ENCODE assay signal across 9 cellular contexts in genomic region chr18:56789004-56789888, GRCh38.
DNase-seq lines count a peak whose midpoint lies in the region; ATAC-seq, FAIRE-seq and TF ChIP-seq lines count a peak whose summit lies in the region.
"Had no signal": no experiment of that assay in that cellular context is flagged by ENCODE, and none has a peak within 500 bp of the region (broad histone marks: within the 10 kb centered on the region; RNA-seq: fewer than 3 reads in every experiment).

No MANE protein-coding gene starts in this region.

- no peaks in the 10 kb centered on the region for H4K20me1 ChIP-seq in DND-41 (ENCODE audit: insufficient read depth, low read length)

- H3K4me2 ChIP-seq in DND-41 (ENCODE audit: insufficient read depth, low read length): no peak overlapping the region

- peak; percentile 58 for TF ChIP-seq CTCF in DND-41 (IDR thresholded peaks at IDR 0.05; ENCODE audit: borderline replicate concordance, extremely low read depth, low read length, poor library complexity, severe bottlenecking)

- H3K27me3 ChIP-seq in DND-41 (ENCODE audit: insufficient read depth, low read length, poor library complexity): no peaks in the 10 kb centered on the region

- no peaks in the 10 kb centered on the region for H3K9me3 ChIP-seq in DND-41 (ENCODE audit: insufficient read depth, low read length, severe bottlenecking)

- H3K27ac ChIP-seq in DND-41 (ENCODE audit: low read length): no peak overlapping the region
- H3K27ac ChIP-seq: SK-N-MC had no signal

- H3K4me1 ChIP-seq in DND-41 (ENCODE audit: insufficient read depth, low read length): no peaks in the 10 kb centered on the region

- H3K36me3 ChIP-seq in DND-41 (ENCODE audit: insufficient read depth, low read length): peaks cover 6% of the 10 kb centered on the region; the same call in 1 of the 2 replicates

- DNase-seq in DND-41 (peak; percentile 30), H54 (ENCODE audit: insufficient read length, low spot score) (peak; percentile 1), SK-N-DZ (ENCODE audit: low spot score) (peak; percentile 42), glomerular endothelial cell (ENCODE audit: extremely low read depth, low read depth, low spot score) (peak; percentile 82), OCI-M2 (lab: John Stamatoyannopoulos, UW; ENCODE audit: unreplicated experiment) (no peak), mesenteric fat pad (ENCODE audit: low spot score) (no peak)
- peak; percentile 14 for DNase-seq in stimulated activated CD4-positive, alpha-beta T cell treated with anti-CD3 and anti-CD28 coated beads, Interleukin-4, amount 100 ng/mL, for 24 hours

- no peak overlapping the region for H3K4me3 ChIP-seq in DND-41 (ENCODE audit: low read depth in 1 of 2, low read length in 2 of 2)
- H3K4me3 ChIP-seq: SK-N-MC had no signal

- peak; percentile 61 for FAIRE-seq in H54 (lab: Jason Lieb, UNC)

- peak; percentile 55; the same call in 1 of the 3 replicates for ATAC-seq in DND-41 (ENCODE audit: insufficient read depth, low read depth)
- ATAC-seq in HG03378 (IDR thresholded peaks at IDR 0.05; ENCODE audit: unreplicated experiment): no peak

- no peak for TF ChIP-seq POLR2A in H54 (IDR thresholded peaks at IDR 0.05; ENCODE audit: low read depth, low read length)

- no peak overlapping the region for H3K9ac ChIP-seq in DND-41 (ENCODE audit: low read depth, low read length)

- H2AFZ ChIP-seq in DND-41 (ENCODE audit: low read depth, low read length): no peak overlapping the region

- H3K79me2 ChIP-seq in DND-41 (ENCODE audit: insufficient read depth, low read length): no peaks in the 10 kb centered on the region

Comparison
In these comparisons a context has a peak if more than half of its experiments do, and no peak if none do; other contexts are left out.
1. DNase-seq: peak in DND-41 (single experiment), H54 (single experiment), SK-N-DZ (single experiment), glomerular endothelial cell (single experiment) and stimulated activated CD4-positive, alpha-beta T cell treated with anti-CD3 and anti-CD28 coated beads, Interleukin-4, amount 100 ng/mL, for 24 hours (single experiment); none in OCI-M2 (single experiment) and mesenteric fat pad (single experiment).